Comparison of ENCODE assay signal across 20 cellular contexts in genomic region chr10:131653550-131654470, GRCh38.
A peak's percentile ranks its signal among the peaks of the same experiment; 100 is the strongest.
DNase-seq lines count a peak whose midpoint lies in the region; ATAC-seq and TF ChIP-seq lines count a peak whose summit lies in the region.
"Had no signal": no experiment of that assay in that cellular context is flagged by ENCODE, and none has a peak within 500 bp of the region (broad histone marks: within the 10 kb centered on the region; RNA-seq: fewer than 3 reads in every experiment).

No MANE protein-coding gene starts in this region.

- 0 out of 2 replicates have a peak overlapping the region, but pooled peaks have one; percentile 9 for H3K4me3 ChIP-seq in iPS-18c (ENCODE audit: insufficient read depth, low read depth, low read length)
- H3K4me3 ChIP-seq: skin epidermis, tibial artery had no signal

- intact Hi-C loops in natural killer cell (cut with micrococcal nuclease) = no loop called here

- peaks cover 0 to 6% of the 10 kb centered on the region in 2 donors for H3K4me1 Mint-ChIP-seq in natural killer cell treated with Interleukin-12 subunit alpha and Interleukin-12 subunit beta and Interleukin-15 and Interleukin-18, amount 100 ng/mL, for 72 hours (ENCODE audit: low read depth in 2 of 2)
- no peaks in the 10 kb centered on the region for H3K4me1 Mint-ChIP-seq in natural killer cell
- H3K4me1 Mint-ChIP-seq in neural crest cell = peaks cover 25% of the 10 kb centered on the region
- peaks cover 11% of the 10 kb centered on the region for H3K4me1 Mint-ChIP-seq in progenitor cell of endocrine pancreas (ENCODE audit: low read depth)
- H3K4me1 Mint-ChIP-seq: activated B cell treated with CpG ODN at 0.5 μM for 24 hours; activated naive CD8-positive, alpha-beta T cell treated with anti-CD3 and anti-CD28 coated beads, Interleukin-2, amount 10 ng/mL, durations not matched to agents 7 days and 5 days had no signal

- ATAC-seq in natural killer cell treated with Interleukin-12 subunit alpha and Interleukin-12 subunit beta and Interleukin-15 and Interleukin-18, amount 100 ng/mL, for 72 hours = peak; percentile 7 to 16
- ATAC-seq in natural killer cell (no peak), HG03039 (IDR thresholded peaks at IDR 0.05; ENCODE audit: unreplicated experiment) (no peak)

- DNase-seq in natural killer cell treated with Interleukin-12 subunit alpha and Interleukin-12 subunit beta and Interleukin-15 and Interleukin-18, amount 100 ng/mL, for 72 hours (ENCODE audit: low spot score) = no peak
- no peak for DNase-seq in natural killer cell
- no peak for DNase-seq in neural crest cell (ENCODE audit: low read depth, low spot score)
- DNase-seq in amniotic stem cell (lab: John Stamatoyannopoulos, UW) = no peak
- DNase-seq in progenitor cell of endocrine pancreas (ENCODE audit: low spot score, unreplicated experiment) = no peak
- no peak for DNase-seq in SKM-1 (lab: John Stamatoyannopoulos, UW; ENCODE audit: unreplicated experiment)
- DNase-seq: activated B cell treated with CpG ODN at 0.5 μM for 24 hours; activated CD4-positive, alpha-beta T cell treated with anti-CD3 and anti-CD28 coated beads, Interleukin-2, amount 50 U/mL, for 4 hours; activated naive CD8-positive, alpha-beta T cell treated with anti-CD3 and anti-CD28 coated beads, Interleukin-2, amount 10 ng/mL, durations not matched to agents 7 days and 5 days; NCI-H1092 treated with DMSO at 0.1 percent for 48 hours; NCI-H2029; NCI-H2227 treated with DMSO at 0.1 percent for 48 hours; NCI-H69; nucleus accumbens; stimulated activated CD8-positive, alpha-beta memory T cell treated with anti-CD3 and anti-CD28 coated beads, Interleukin-4, amount 100 ng/mL, for 48 hours; stimulated activated naive CD8-positive, alpha-beta T cell treated with anti-CD3 and anti-CD28 coated beads, Interleukin-15, amount 100 ng/mL, for 72 hours had no signal

- TF ChIP-seq CTCF in natural killer cell (IDR thresholded peaks at IDR 0.05) (no peak), neural crest cell (conservative IDR thresholded peaks at IDR 0.05) (no peak), progenitor cell of endocrine pancreas (IDR thresholded peaks at IDR 0.05; ENCODE audit: unreplicated experiment) (no peak)

- H3K27ac Mint-ChIP-seq in natural killer cell treated with Interleukin-12 subunit alpha and Interleukin-12 subunit beta and Interleukin-15 and Interleukin-18, amount 100 ng/mL, for 72 hours = no peak overlapping the region
- H3K27ac Mint-ChIP-seq in natural killer cell = no peak overlapping the region
- H3K27ac Mint-ChIP-seq in neural crest cell (ENCODE audit: unreplicated experiment) = peak overlapping the region; percentile 36
- H3K27ac Mint-ChIP-seq in progenitor cell of endocrine pancreas = no peak overlapping the region
- H3K27ac Mint-ChIP-seq: activated B cell treated with CpG ODN at 0.5 μM for 24 hours; activated naive CD8-positive, alpha-beta T cell treated with anti-CD3 and anti-CD28 coated beads, Interleukin-2, amount 10 ng/mL, durations not matched to agents 7 days and 5 days; stimulated activated naive CD8-positive, alpha-beta T cell treated with anti-CD3 and anti-CD28 coated beads, Interleukin-15, amount 100 ng/mL, for 72 hours had no signal

- peaks cover 13 to 19% of the 10 kb centered on the region in 2 donors for H3K27me3 Mint-ChIP-seq in natural killer cell treated with Interleukin-12 subunit alpha and Interleukin-12 subunit beta and Interleukin-15 and Interleukin-18, amount 100 ng/mL, for 72 hours
- H3K27me3 Mint-ChIP-seq in natural killer cell (ENCODE audit: low read depth in 2 of 2) = peaks cover 9% of the 10 kb centered on the region in 2 donors
- H3K27me3 Mint-ChIP-seq in neural crest cell (ENCODE audit: low read depth) = peaks cover 14% of the 10 kb centered on the region
- H3K27me3 Mint-ChIP-seq in progenitor cell of endocrine pancreas = peaks cover 18% of the 10 kb centered on the region

- H3K9me3 Mint-ChIP-seq in natural killer cell treated with Interleukin-12 subunit alpha and Interleukin-12 subunit beta and Interleukin-15 and Interleukin-18, amount 100 ng/mL, for 72 hours = no peaks in the 10 kb centered on the region
- H3K9me3 Mint-ChIP-seq in natural killer cell = no peaks in the 10 kb centered on the region
- H3K9me3 Mint-ChIP-seq in neural crest cell = no peaks in the 10 kb centered on the region
- H3K9me3 Mint-ChIP-seq in progenitor cell of endocrine pancreas (ENCODE audit: low read depth) = no peaks in the 10 kb centered on the region
- H3K9me3 Mint-ChIP-seq: activated B cell treated with CpG ODN at 0.5 μM for 24 hours; activated naive CD8-positive, alpha-beta T cell treated with anti-CD3 and anti-CD28 coated beads, Interleukin-2, amount 10 ng/mL, durations not matched to agents 7 days and 5 days; stimulated activated naive CD8-positive, alpha-beta T cell treated with anti-CD3 and anti-CD28 coated beads, Interleukin-15, amount 100 ng/mL, for 72 hours had no signal

- peaks cover 2% of the 10 kb centered on the region for H3K9me3 ChIP-seq in iPS-18c (ENCODE audit: control insufficient read depth, insufficient read depth, low read length)
- H3K9me3 ChIP-seq: tibial artery had no signal

- H3K36me3 Mint-ChIP-seq in natural killer cell treated with Interleukin-12 subunit alpha and Interleukin-12 subunit beta and Interleukin-15 and Interleukin-18, amount 100 ng/mL, for 72 hours = no peaks in the 10 kb centered on the region
- H3K36me3 Mint-ChIP-seq in natural killer cell (no peaks in the 10 kb centered on the region), neural crest cell (ENCODE audit: low read depth) (no peaks in the 10 kb centered on the region), progenitor cell of endocrine pancreas (ENCODE audit: insufficient read depth) (no peaks in the 10 kb centered on the region)
- H3K36me3 Mint-ChIP-seq: activated naive CD8-positive, alpha-beta T cell treated with anti-CD3 and anti-CD28 coated beads, Interleukin-2, amount 10 ng/mL, durations not matched to agents 7 days and 5 days had no signal

- H3K4me3 Mint-ChIP-seq in natural killer cell treated with Interleukin-12 subunit alpha and Interleukin-12 subunit beta and Interleukin-15 and Interleukin-18, amount 100 ng/mL, for 72 hours = no peak overlapping the region
- H3K4me3 Mint-ChIP-seq in natural killer cell (no peak overlapping the region), neural crest cell (no peak overlapping the region), progenitor cell of endocrine pancreas (ENCODE audit: low read depth) (no peak overlapping the region)
- H3K4me3 Mint-ChIP-seq: activated B cell treated with CpG ODN at 0.5 μM for 24 hours; activated naive CD8-positive, alpha-beta T cell treated with anti-CD3 and anti-CD28 coated beads, Interleukin-2, amount 10 ng/mL, durations not matched to agents 7 days and 5 days; stimulated activated naive CD8-positive, alpha-beta T cell treated with anti-CD3 and anti-CD28 coated beads, Interleukin-15, amount 100 ng/mL, for 72 hours had no signal

Comparison
In these comparisons a context has a peak if more than half of its experiments do, and no peak if none do; other contexts are left out.
1. ATAC-seq: peak in natural killer cell treated with Interleukin-12 subunit alpha and Interleukin-12 subunit beta and Interleukin-15 and Interleukin-18, amount 100 ng/mL, for 72 hours (2 of 2); none in natural killer cell (0 of 3) and HG03039 (single experiment).